1 cellular context compared by ENCODE assay signal in the genomic region with DNA sequence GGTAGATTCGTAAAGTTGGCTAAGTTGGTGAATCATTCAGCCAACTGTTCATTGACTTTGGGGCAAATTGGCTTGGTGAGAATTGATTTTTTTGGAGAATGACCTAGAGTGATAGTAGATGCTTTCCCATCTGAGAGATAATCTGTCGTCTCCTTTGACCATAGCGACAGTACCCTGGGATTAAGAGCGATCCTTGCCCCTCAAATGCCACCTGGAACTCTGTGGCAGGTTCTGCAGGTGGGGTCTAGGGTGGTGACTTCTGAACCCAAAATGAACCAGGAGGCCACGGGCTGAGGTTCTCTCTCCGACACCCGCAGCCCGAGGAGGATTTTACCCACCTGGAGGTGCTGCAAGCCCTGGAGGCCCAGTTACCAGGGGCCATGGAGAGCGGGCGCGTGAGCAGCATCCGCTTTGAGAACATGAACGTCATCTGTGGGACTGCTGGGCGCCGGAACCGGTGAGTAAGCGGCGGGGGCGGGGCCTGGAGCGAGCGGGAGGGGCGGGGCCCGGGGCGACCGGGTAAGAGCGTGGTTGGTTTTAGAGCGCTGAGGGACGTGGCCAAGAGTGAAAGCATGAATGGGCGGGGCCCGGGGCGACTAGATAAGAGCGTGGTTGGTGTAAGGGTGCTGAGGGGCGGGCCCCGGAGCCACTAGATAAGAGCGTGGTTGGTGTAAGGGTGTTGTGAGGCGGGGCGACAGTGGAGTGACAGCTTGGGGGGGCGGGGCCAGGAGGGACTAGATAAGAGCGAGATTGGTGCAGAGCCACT.
TF ChIP-seq lines count a peak whose summit lies in the region.

No MANE protein-coding gene starts in this region.

TF ChIP-seq in SK-N-SH, 30 proteins besides CTCF, POLR2A, EP300 and RAD21 (continued from another document):
- TF ChIP-seq GABPA (IDR thresholded peaks at IDR 0.05; ENCODE audit: low read depth) (peak; percentile 59), MXI1 (IDR thresholded peaks at IDR 0.05; ENCODE audit: low read depth, low read length) (peak; percentile 28; the same call in 1 of the 2 replicates), FOSL2 (IDR thresholded peaks at IDR 0.05; ENCODE audit: borderline replicate concordance, low read depth) (peak; percentile 56; the same call in 1 of the 2 replicates), JUND (IDR thresholded peaks at IDR 0.05) (no peak)
